ENCODE assay signal across 18 cellular contexts in genomic region chr9:112168197-112168596, GRCh38. TPM values are rescaled to one million over a fixed set of nuclear protein-coding genes. Genes with fewer than 3 reads are reported as not detected.
DNase-seq lines count a peak whose midpoint lies in the region; ATAC-seq and TF ChIP-seq lines count a peak whose summit lies in the region.
"Had no signal": no experiment of that assay in that cellular context is flagged by ENCODE, and none has a peak within 500 bp of the region (broad histone marks: within the 10 kb centered on the region; RNA-seq: fewer than 3 reads in every experiment).

No MANE protein-coding gene starts in this region.

- DNase-seq in CD4-positive, alpha-beta memory T cell, result peak in 2 of 5 donors; percentile 12 to 31
- DNase-seq in activated naive CD8-positive, alpha-beta T cell treated with anti-CD3 and anti-CD28 coated beads, Interleukin-2, amount 50 U/mL, for 24 hours, result no peak
- DNase-seq in left colon (peak; percentile 39 to 68), omental fat pad (ENCODE audit: low spot score) (no peak), SHP77 (lab: John Stamatoyannopoulos, UW) (no peak)
- DNase-seq in stimulated activated naive CD4-positive, alpha-beta T cell treated with Interleukin-2 at 50 U/mL for 16 hours (lab: John Stamatoyannopoulos, UW), result no peak
- DNase-seq: activated effector memory CD4-positive, alpha-beta T cell treated with Interleukin-2 at 50 U/mL for 16 hours; AML-193; erythroblast; NCI-H1436; NCI-H345; nucleus accumbens; Right ventricle myocardium superior; T-helper 9 cell had no signal

- H3K4me3 Mint-ChIP-seq in CD4-positive, alpha-beta memory T cell, result peak overlapping the region in 4 of 8 donors; percentile 7 to 29 (median 20)
- no peak overlapping the region for H3K4me3 Mint-ChIP-seq in activated naive CD8-positive, alpha-beta T cell treated with anti-CD3 and anti-CD28 coated beads, Interleukin-2, amount 50 U/mL, for 24 hours
- H3K4me3 Mint-ChIP-seq: dendritic cell treated with granulocyte-macrophage colony-stimulating factor and Interleukin-4, amounts not matched to agents 40 ng/mL and 50 ng/mL, for 4 days had no signal

- POLR2A ChIA-PET in CD4-positive, alpha-beta memory T cell (lab: Charles Lee; ENCODE audit: partially characterized antibody), result interaction anchor here (1.1 kb wide), 1 partner anchor 9 kb away, joined by 3 read pairs; no protein-coding TSS in a partner anchor

- no peaks in the 10 kb centered on the region for H3K9me3 Mint-ChIP-seq in CD4-positive, alpha-beta memory T cell
- H3K9me3 Mint-ChIP-seq in activated naive CD8-positive, alpha-beta T cell treated with anti-CD3 and anti-CD28 coated beads, Interleukin-2, amount 50 U/mL, for 24 hours, result no peaks in the 10 kb centered on the region
- H3K9me3 Mint-ChIP-seq: dendritic cell treated with granulocyte-macrophage colony-stimulating factor and Interleukin-4, amounts not matched to agents 40 ng/mL and 50 ng/mL, for 4 days had no signal

- H3K27ac ChIP-seq in CD4-positive, alpha-beta memory T cell (ENCODE audit: low read depth, low read length), result no peak overlapping the region
- H3K27ac ChIP-seq: suprapubic skin had no signal

- H3K36me3 ChIP-seq in CD4-positive, alpha-beta memory T cell (ENCODE audit: insufficient read depth, low read length), result no peaks in the 10 kb centered on the region
- H3K36me3 ChIP-seq: suprapubic skin had no signal

- no peak overlapping the region for H3K4me3 ChIP-seq in CD4-positive, alpha-beta memory T cell (ENCODE audit: low read length in 2 of 2)
- H3K4me3 ChIP-seq: suprapubic skin had no signal

- H3K9me3 ChIP-seq in CD4-positive, alpha-beta memory T cell (ENCODE audit: control insufficient read depth in 1 of 2, low read length in 2 of 2), result no peaks in the 10 kb centered on the region
- H3K9me3 ChIP-seq: suprapubic skin had no signal

- H3K27me3 Mint-ChIP-seq in CD4-positive, alpha-beta memory T cell, result no peaks in the 10 kb centered on the region
- no peaks in the 10 kb centered on the region for H3K27me3 Mint-ChIP-seq in activated naive CD8-positive, alpha-beta T cell treated with anti-CD3 and anti-CD28 coated beads, Interleukin-2, amount 50 U/mL, for 24 hours
- H3K27me3 Mint-ChIP-seq: dendritic cell treated with granulocyte-macrophage colony-stimulating factor and Interleukin-4, amounts not matched to agents 40 ng/mL and 50 ng/mL, for 4 days had no signal

- intact Hi-C loops in CD4-positive, alpha-beta memory T cell (cut with micrococcal nuclease), result no loop called here
- intact Hi-C loops in left colon (cut with DNase I, micrococcal nuclease), result no loop called here

- no peak for TF ChIP-seq CTCF in omental fat pad (IDR thresholded peaks at IDR 0.05)

- peak; percentile 66 for ATAC-seq in GM19395 (IDR thresholded peaks at IDR 0.05; ENCODE audit: unreplicated experiment)
- ATAC-seq in activated naive CD8-positive, alpha-beta T cell treated with anti-CD3 and anti-CD28 coated beads, Interleukin-2, amount 50 U/mL, for 24 hours, result no peak
- ATAC-seq in left colon, result peak; percentile 53
- no peak for ATAC-seq in omental fat pad (ENCODE audit: low FRiP score)
- ATAC-seq: sciatic nerve had no signal

- CTCF ChIA-PET in CD4-positive, alpha-beta memory T cell (lab: Charles Lee; ENCODE audit: partially characterized antibody), result no interaction called here

- peaks cover 35 to 64% (median 50%) of the 10 kb centered on the region in 4 donors for H3K4me1 Mint-ChIP-seq in CD4-positive, alpha-beta memory T cell
- peaks cover 37% of the 10 kb centered on the region for H3K4me1 Mint-ChIP-seq in activated naive CD8-positive, alpha-beta T cell treated with anti-CD3 and anti-CD28 coated beads, Interleukin-2, amount 50 U/mL, for 24 hours

- peak overlapping the region in 6 of 7 donors; percentile 17 to 72 (median 37) for H3K27ac Mint-ChIP-seq in CD4-positive, alpha-beta memory T cell
- H3K27ac Mint-ChIP-seq in activated naive CD8-positive, alpha-beta T cell treated with anti-CD3 and anti-CD28 coated beads, Interleukin-2, amount 50 U/mL, for 24 hours, result peak overlapping the region; percentile 15
- H3K27ac Mint-ChIP-seq: dendritic cell treated with granulocyte-macrophage colony-stimulating factor and Interleukin-4, amounts not matched to agents 40 ng/mL and 50 ng/mL, for 4 days had no signal

- H3K36me3 Mint-ChIP-seq in CD4-positive, alpha-beta memory T cell, result peaks cover 0 to 5% of the 10 kb centered on the region in 2 donors
- H3K36me3 Mint-ChIP-seq in activated naive CD8-positive, alpha-beta T cell treated with anti-CD3 and anti-CD28 coated beads, Interleukin-2, amount 50 U/mL, for 24 hours (ENCODE audit: low read depth), result peaks cover 3% of the 10 kb centered on the region

- peaks cover 30% of the 10 kb centered on the region for H3K4me1 ChIP-seq in CD4-positive, alpha-beta memory T cell (ENCODE audit: insufficient read depth, low read length)

- no peaks in the 10 kb centered on the region for H3K27me3 ChIP-seq in CD4-positive, alpha-beta memory T cell (ENCODE audit: insufficient read depth, low read length)
- H3K27me3 ChIP-seq: suprapubic skin had no signal

RNA-seq across cellular contexts. Expression of gene SUSD1, which starts 6.9 kb away (rescaled TPM):
- total RNA-seq in CD4-positive, alpha-beta memory T cell, result 1 to 10 TPM; 3.6 to 4.2 TPM
- polyA plus RNA-seq in CD4-positive, alpha-beta memory T cell, result 1 to 10 TPM; 7.3 to 8.4 TPM
- 10 to 100 TPM; 22.9 to 27.4 TPM for total RNA-seq in left colon
- 10 to 100 TPM; 12.0 to 23.2 (median 15.4) TPM for total RNA-seq in omental fat pad

Comparison
In these comparisons a context has a peak if more than half of its experiments do, and no peak if none do; other contexts are left out.
1. DNase-seq: peak in left colon (2 of 2); none in activated naive CD8-positive, alpha-beta T cell treated with anti-CD3 and anti-CD28 coated beads, Interleukin-2, amount 50 U/mL, for 24 hours (single experiment), omental fat pad (single experiment), SHP77 (0 of 2) and stimulated activated naive CD4-positive, alpha-beta T cell treated with Interleukin-2 at 50 U/mL for 16 hours (single experiment).
2. ATAC-seq: peak in GM19395 (single experiment) and left colon (single experiment); none in activated naive CD8-positive, alpha-beta T cell treated with anti-CD3 and anti-CD28 coated beads, Interleukin-2, amount 50 U/mL, for 24 hours (single experiment) and omental fat pad (single experiment).